20 cellular contexts compared by ENCODE assay signal in the genomic region with DNA sequence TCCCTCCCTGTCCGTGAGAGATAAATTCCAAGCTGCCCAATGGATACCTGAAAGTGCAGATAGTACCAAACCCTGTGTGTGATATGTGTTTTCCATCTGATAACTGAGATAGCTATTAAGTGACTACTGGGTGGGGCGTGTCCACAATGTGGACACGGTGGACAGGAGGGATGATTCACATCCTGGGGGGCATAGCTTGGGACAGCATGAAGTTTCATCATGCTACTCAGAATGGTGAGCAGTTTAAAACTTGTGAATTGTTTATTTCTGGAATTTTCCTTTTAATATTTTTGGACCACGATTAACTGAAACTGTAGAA.
A peak's percentile ranks its signal among the peaks of the same experiment; 100 is the strongest.
DNase-seq lines count a peak whose midpoint lies in the region; ATAC-seq, FAIRE-seq and TF ChIP-seq lines count a peak whose summit lies in the region.
"Had no signal": no experiment of that assay in that cellular context is flagged by ENCODE, and none has a peak within 500 bp of the region (broad histone marks: within the 10 kb centered on the region; RNA-seq: fewer than 3 reads in every experiment).

No MANE protein-coding gene starts in this region.

- no peak overlapping the region for H3K23ac ChIP-seq in H9 (ENCODE audit: insufficient read length, low read depth, low read length)

- H3K4me1 Mint-ChIP-seq in activated naive CD8-positive, alpha-beta T cell treated with anti-CD3 and anti-CD28 coated beads, Interleukin-2, amount 50 U/mL, for 24 hours = peaks cover 4% of the 10 kb centered on the region
- peaks cover 26 to 30% of the 10 kb centered on the region in 2 experiments for H3K4me1 Mint-ChIP-seq in H9
- H3K4me1 Mint-ChIP-seq: immature natural killer cell had no signal

- H3K4me2 ChIP-seq in H9 (ENCODE audit: insufficient read depth, insufficient read length, low read length) = no peak overlapping the region

- peaks cover 12% of the 10 kb centered on the region for H3K27me3 Mint-ChIP-seq in activated naive CD8-positive, alpha-beta T cell treated with anti-CD3 and anti-CD28 coated beads, Interleukin-2, amount 50 U/mL, for 24 hours
- H3K27me3 Mint-ChIP-seq in H9 (ENCODE audit: low read depth) = no peaks in the 10 kb centered on the region

- no peaks in the 10 kb centered on the region for H3K27me3 ChIP-seq in RWPE2 (ENCODE audit: insufficient read depth, poor library complexity, severe bottlenecking)
- no peaks in the 10 kb centered on the region for H3K27me3 ChIP-seq in H9 (ENCODE audit: insufficient read depth, low read length)

- no peak overlapping the region for H2BK120ac ChIP-seq in H9 (ENCODE audit: low read depth, low read length, poor library complexity, severe bottlenecking)

- H4K8ac ChIP-seq in H9 (replicated peaks; ENCODE audit: insufficient read length, low read depth, low read length) = no peak overlapping the region

- no peak overlapping the region for H4K91ac ChIP-seq in H9 (ENCODE audit: insufficient read length, low read depth, low read length)

- no peak overlapping the region for H3K18ac ChIP-seq in H9 (ENCODE audit: insufficient read length, low read depth, low read length)

- H2BK12ac ChIP-seq in H9 (ENCODE audit: insufficient read length, low read depth, low read length) = no peak overlapping the region

- H3T11ph ChIP-seq in H9 (ENCODE audit: low read length) = no peak overlapping the region

- no peak overlapping the region for H3K9ac ChIP-seq in H9 (ENCODE audit: extremely low read depth, insufficient read length, low read length)
- H3K9ac ChIP-seq: parathyroid adenoma had no signal

- ATAC-seq in RWPE2 (ENCODE audit: low read depth) = peak; percentile 82
- no peak for ATAC-seq in HG03039 (IDR thresholded peaks at IDR 0.05; ENCODE audit: unreplicated experiment)
- ATAC-seq in activated naive CD8-positive, alpha-beta T cell treated with anti-CD3 and anti-CD28 coated beads, Interleukin-2, amount 50 U/mL, for 24 hours = no peak

- no peak for TF ChIP-seq POLR2A in H54 (IDR thresholded peaks at IDR 0.05; ENCODE audit: low read depth, low read length)

- H2AK5ac ChIP-seq in H9 (ENCODE audit: insufficient read length, low read length) = no peak overlapping the region

- peak; percentile 94 for DNase-seq in ACHN
- peak; percentile 39 for DNase-seq in H54 (ENCODE audit: insufficient read length, low spot score)
- DNase-seq in RWPE2 (ENCODE audit: low spot score) = peak; percentile 74
- DNase-seq in fibroblast of mammary gland (ENCODE audit: low read depth) = peak; percentile 65
- DNase-seq in activated naive CD8-positive, alpha-beta T cell treated with anti-CD3 and anti-CD28 coated beads, Interleukin-2, amount 50 U/mL, for 24 hours = no peak
- no peak for DNase-seq in H9
- DNase-seq in NCI-H748 (lab: John Stamatoyannopoulos, UW; ENCODE audit: unreplicated experiment) = no peak
- DNase-seq: activated CD4-positive, alpha-beta T cell treated with anti-CD3 and anti-CD28 coated beads, Interleukin-2, amount 50 U/mL, for 4 hours; DMS153; dorsolateral prefrontal cortex; immature natural killer cell; Kasumi-1; NCI-H2029 treated with DMSO at 0.1 percent for 48 hours; NCI-H748 treated with DMSO at 0.1 percent for 48 hours; Right ventricle myocardium superior; T1000 had no signal

- H2BK5ac ChIP-seq in H9 (ENCODE audit: insufficient read length, low read length) = no peak overlapping the region

- H3K27ac ChIP-seq in RWPE2 (ENCODE audit: poor library complexity, severe bottlenecking) (peak overlapping the region; percentile 21), H9 (ENCODE audit: insufficient read length, low read depth, low read length) (no peak overlapping the region)
- H3K27ac ChIP-seq: dorsolateral prefrontal cortex, parathyroid adenoma, thoracic aorta had no signal

- H3K9me3 ChIP-seq in RWPE2 (ENCODE audit: severe bottlenecking) (no peaks in the 10 kb centered on the region), H9 (ENCODE audit: control insufficient read depth, low read depth, low read length) (no peaks in the 10 kb centered on the region)
- H3K9me3 ChIP-seq: thoracic aorta had no signal

- H4K5ac ChIP-seq in H9 (ENCODE audit: insufficient read length, low read depth, low read length) = no peak overlapping the region

- H3K4me1 ChIP-seq in RWPE2 (ENCODE audit: insufficient read depth, poor library complexity, severe bottlenecking) (peaks cover 44% of the 10 kb centered on the region), H9 (ENCODE audit: insufficient read depth, low read length) (peaks cover 11% of the 10 kb centered on the region; the same call in 1 of the 2 replicates)

- H3K23me2 ChIP-seq in H9 (ENCODE audit: insufficient read length, low read depth, low read length, poor library complexity, severe bottlenecking) = no peaks in the 10 kb centered on the region

- H3K4ac ChIP-seq in H9 (ENCODE audit: low read depth, low read length) = no peak overlapping the region

- H3K27ac Mint-ChIP-seq in activated naive CD8-positive, alpha-beta T cell treated with anti-CD3 and anti-CD28 coated beads, Interleukin-2, amount 50 U/mL, for 24 hours = no peak overlapping the region
- H3K27ac Mint-ChIP-seq in H9 = no peak overlapping the region; a peak in 1 of 7 replicates
- H3K27ac Mint-ChIP-seq: immature natural killer cell had no signal

- H2BK15ac ChIP-seq in H9 (ENCODE audit: low read depth, low read length) = no peak overlapping the region

- H3K36me3 Mint-ChIP-seq in activated naive CD8-positive, alpha-beta T cell treated with anti-CD3 and anti-CD28 coated beads, Interleukin-2, amount 50 U/mL, for 24 hours (ENCODE audit: low read depth) = no peaks in the 10 kb centered on the region
- no peaks in the 10 kb centered on the region for H3K36me3 Mint-ChIP-seq in H9 (ENCODE audit: insufficient read depth in 1 of 3, low read depth in 3 of 3)
- H3K36me3 Mint-ChIP-seq: immature natural killer cell had no signal

- no peak overlapping the region for H3K4me3 ChIP-seq in RWPE2 (ENCODE audit: severe bottlenecking)
- H3K4me3 ChIP-seq in fibroblast of mammary gland (ENCODE audit: control insufficient read depth, low read depth, low read length) = no peak overlapping the region
- H3K4me3 ChIP-seq: dorsolateral prefrontal cortex, thoracic aorta had no signal

- no peaks in the 10 kb centered on the region for H3K79me1 ChIP-seq in H9 (ENCODE audit: insufficient read depth, low read depth, low read length, poor library complexity, severe bottlenecking)

- no CpG with 5 or more reads among the region's 4 CpGs for WGBS in H9 (ENCODE audit: extremely low coverage, insufficient read length, low lambda C conversion rate)

- no peak overlapping the region for H2AFZ ChIP-seq in H9 (ENCODE audit: low read length)
- H2AFZ ChIP-seq: parathyroid adenoma had no signal

- H3K4me3 Mint-ChIP-seq in activated naive CD8-positive, alpha-beta T cell treated with anti-CD3 and anti-CD28 coated beads, Interleukin-2, amount 50 U/mL, for 24 hours = no peak overlapping the region
- no peak overlapping the region for H3K4me3 Mint-ChIP-seq in H9
- H3K4me3 Mint-ChIP-seq: immature natural killer cell had no signal

- H3K36me3 ChIP-seq in RWPE2 (ENCODE audit: low read depth) = no peaks in the 10 kb centered on the region
- H3K36me3 ChIP-seq: thoracic aorta had no signal

- TF ChIP-seq CTCF in RWPE2 (IDR thresholded peaks at IDR 0.05; ENCODE audit: poor library complexity, severe bottlenecking) (no peak), fibroblast of mammary gland (conservative IDR thresholded peaks at IDR 0.05; ENCODE audit: control insufficient read depth, insufficient read depth, low read depth, low read length) (no peak), H9 (conservative IDR thresholded peaks at IDR 0.05) (no peak)

- H4K20me1 ChIP-seq in H9 (ENCODE audit: control insufficient read depth, insufficient read depth, insufficient read length) = no peaks in the 10 kb centered on the region

- H3K9me3 Mint-ChIP-seq in activated naive CD8-positive, alpha-beta T cell treated with anti-CD3 and anti-CD28 coated beads, Interleukin-2, amount 50 U/mL, for 24 hours = no peaks in the 10 kb centered on the region
- H3K9me3 Mint-ChIP-seq in H9 = no peaks in the 10 kb centered on the region
- H3K9me3 Mint-ChIP-seq: immature natural killer cell had no signal

- H3K14ac ChIP-seq in H9 (ENCODE audit: insufficient read depth, low read length) = no peak overlapping the region

- no peak for FAIRE-seq in H54 (lab: Jason Lieb, UNC)
- FAIRE-seq: frontal cortex had no signal

- in situ Hi-C loops in ACHN (cut with HindIII; ENCODE audit: low pct_ligation_motif_present, low pct_unique_long_range_greater_than_20kb, low sequenced_read_pairs) = no loop called here

- H3K79me2 ChIP-seq in H9 (ENCODE audit: insufficient read depth, low read length) = no peaks in the 10 kb centered on the region
- H3K79me2 ChIP-seq: parathyroid adenoma had no signal

- no peak overlapping the region for H2BK20ac ChIP-seq in H9 (ENCODE audit: low read depth, low read length, poor library complexity, severe bottlenecking)

- H3K56ac ChIP-seq in H9 (ENCODE audit: insufficient read length, low read depth, low read length) = no peak overlapping the region

Comparison
In these comparisons a context has a peak if more than half of its experiments do, and no peak if none do; other contexts are left out.
1. DNase-seq: peak in ACHN (single experiment), H54 (single experiment), RWPE2 (single experiment) and fibroblast of mammary gland (single experiment); none in activated naive CD8-positive, alpha-beta T cell treated with anti-CD3 and anti-CD28 coated beads, Interleukin-2, amount 50 U/mL, for 24 hours (single experiment), H9 (single experiment) and NCI-H748 (single experiment).